In genomic region chr5:2505217-2505616, GRCh38 we compare ENCODE assay signal across 21 cellular contexts.
"Had no signal": no experiment of that assay in that cellular context is flagged by ENCODE, and none has a peak within 500 bp of the region (broad histone marks: within the 10 kb centered on the region; RNA-seq: fewer than 3 reads in every experiment).

No MANE protein-coding gene starts in this region.

- DNase-seq: KBM-7, MG63, NCI-H1092, NCI-H1105 treated with DMSO at 0.1 percent for 48 hours, NCI-H1417 treated with DMSO at 0.1 percent for 48 hours, NCI-H146, NCI-H1694 treated with DMSO at 0.1 percent for 48 hours, NCI-H2029, NCI-H2081 treated with DMSO at 0.1 percent for 48 hours, NCI-H2171, NCI-H226, NCI-H446, NCI-H510A, NCI-H524 treated with DMSO at 0.1 percent for 48 hours, NCI-H69, NCI-H774, SHP77, SK-N-SH, SW 1271, T-cell had no signal

- H3K9me3 ChIP-seq: MG63, SK-N-SH had no signal

- H3K9me3 Mint-ChIP-seq: T-cell had no signal

- H3K36me3 ChIP-seq: MG63 had no signal

- ATAC-seq: T-cell had no signal

- H3K4me3 Mint-ChIP-seq: T-cell had no signal

- H3K4me3 ChIP-seq: MG63 had no signal

- H3K36me3 Mint-ChIP-seq: T-cell had no signal

- H3K27ac Mint-ChIP-seq: T-cell had no signal

- H3K4me1 Mint-ChIP-seq: T-cell had no signal

- H3K27ac ChIP-seq: RWPE1 had no signal
